Comparison of ENCODE assay signal across 8 cellular contexts in the genomic region with DNA sequence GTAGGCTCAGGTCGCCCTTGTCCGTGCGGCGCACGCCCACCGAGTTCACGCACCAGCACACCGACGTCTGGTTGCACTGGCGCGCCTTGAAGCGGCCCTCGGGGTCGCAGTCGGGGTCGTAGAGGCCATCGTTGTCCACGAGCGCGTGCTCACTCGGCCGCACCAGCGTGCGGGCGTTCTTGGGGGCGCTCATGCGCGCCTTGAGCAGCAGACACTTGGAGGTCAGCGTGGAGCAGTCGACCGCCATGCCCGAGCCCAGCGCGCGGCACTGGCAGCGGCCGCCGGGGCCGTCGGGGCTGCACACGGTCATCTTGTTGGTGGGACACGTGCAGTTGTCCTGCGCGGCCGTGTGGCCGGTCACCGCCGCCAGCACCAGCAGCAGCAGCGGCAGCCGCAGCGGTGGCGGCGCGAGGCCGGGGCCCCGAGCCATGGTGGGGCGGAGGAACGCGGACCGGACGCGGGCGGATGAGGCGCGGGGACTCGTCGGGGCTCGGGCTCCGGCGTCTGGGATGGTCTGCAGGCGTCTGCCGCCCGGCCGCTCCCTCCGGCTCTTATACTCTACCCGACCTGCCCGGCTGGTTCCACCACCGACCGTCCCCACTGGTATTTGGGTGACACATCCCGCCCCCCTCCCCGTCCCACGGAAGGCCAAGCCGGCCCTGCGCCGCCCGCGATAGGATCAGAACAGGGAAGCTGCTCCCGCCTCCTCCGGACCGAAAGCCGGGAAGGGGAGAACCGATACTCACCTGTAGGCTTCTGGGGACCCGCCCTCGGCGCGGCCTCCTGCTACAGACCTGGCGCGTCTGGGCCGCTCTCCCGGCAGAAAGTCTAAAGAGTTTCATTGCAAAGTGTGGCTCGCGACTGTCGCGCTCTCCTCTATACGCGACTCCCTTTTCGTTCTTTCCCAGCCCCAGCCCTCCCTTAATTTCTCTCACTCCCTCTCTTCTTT. TPM values are rescaled to one million over a fixed set of nuclear protein-coding genes. Genes with fewer than 3 reads are reported as not detected.
DNase-seq lines count a peak whose midpoint lies in the region; ATAC-seq, FAIRE-seq and TF ChIP-seq lines count a peak whose summit lies in the region.

A gene with protein sequence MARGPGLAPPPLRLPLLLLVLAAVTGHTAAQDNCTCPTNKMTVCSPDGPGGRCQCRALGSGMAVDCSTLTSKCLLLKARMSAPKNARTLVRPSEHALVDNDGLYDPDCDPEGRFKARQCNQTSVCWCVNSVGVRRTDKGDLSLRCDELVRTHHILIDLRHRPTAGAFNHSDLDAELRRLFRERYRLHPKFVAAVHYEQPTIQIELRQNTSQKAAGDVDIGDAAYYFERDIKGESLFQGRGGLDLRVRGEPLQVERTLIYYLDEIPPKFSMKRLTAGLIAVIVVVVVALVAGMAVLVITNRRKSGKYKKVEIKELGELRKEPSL (minus strand): TSS at position 526 of the 949 bp plus-strand sequence. CDS start 96 bp downstream, at position 430.

- intact Hi-C loops in kidney (cut with DNase I): no loop called here

- peak; percentile 25 for DNase-seq in HuH-7.5 (ENCODE audit: low spot score)
- no peak for DNase-seq in brain microvascular endothelial cell
- DNase-seq in kidney: peak; percentile 97
- DNase-seq in stimulated activated naive CD8-positive, alpha-beta T cell treated with anti-CD3 and anti-CD28 coated beads, Interleukin-15, Interleukin-2, amounts not matched to agents 100 U/mL and 50 U/mL, for 24 hours: peak; percentile 11
- no peak for DNase-seq in LoVo (ENCODE audit: low spot score)
- DNase-seq in NCI-H1092 (lab: John Stamatoyannopoulos, UW): no peak
- DNase-seq in HCEC 1CT: no peak

- no peaks in the 10 kb centered on the region for H3K9me3 ChIP-seq in kidney (ENCODE audit: control insufficient read depth in 1 of 2, low read length in 2 of 2)

- H3K4me1 ChIP-seq in kidney (ENCODE audit: control insufficient read depth in 1 of 2, insufficient read depth in 1 of 2, low read depth in 1 of 2, low read length in 2 of 2): peaks cover 0 to 6% of the 10 kb centered on the region in 2 donors

- in situ Hi-C loops in brain microvascular endothelial cell (cut with HindIII; ENCODE audit: low pct_ligation_motif_present, low sequenced_read_pairs): no loop called here

- no peak for FAIRE-seq in kidney (lab: Jason Lieb, UNC)

- peaks cover 17% of the 10 kb centered on the region for H3K27me3 ChIP-seq in brain microvascular endothelial cell (replicated peaks)

- no peak within 1 kb of the TSS for H3K27ac ChIP-seq in brain microvascular endothelial cell
- peak within 1 kb of the TSS; percentile 90 to 91 for H3K27ac ChIP-seq in kidney (ENCODE audit: low read depth in 2 of 2, low read length in 2 of 2)

- H3K9ac ChIP-seq in kidney (ENCODE audit: low read length in 2 of 2): peak within 1 kb of the TSS; percentile 39 to 47

- TF ChIP-seq CTCF in brain microvascular endothelial cell (IDR thresholded peaks at IDR 0.05; ENCODE audit: low read depth, low read length, missing control alignments): no peak
- no peak for TF ChIP-seq CTCF in kidney (IDR thresholded peaks at IDR 0.05; ENCODE audit: borderline replicate concordance, extremely low read depth, insufficient read depth)

- H3K4me3 ChIP-seq in brain microvascular endothelial cell (ENCODE audit: low read depth, low read length) (peak within 1 kb of the TSS; percentile 46), kidney (ENCODE audit: low read length in 2 of 2) (peak within 1 kb of the TSS; percentile 42 to 52)

- ATAC-seq in stimulated activated naive CD8-positive, alpha-beta T cell treated with anti-CD3 and anti-CD28 coated beads, Interleukin-15, Interleukin-2, amounts not matched to agents 100 U/mL and 50 U/mL, for 24 hours: no peak
- ATAC-seq in GM18498 (IDR thresholded peaks at IDR 0.05; ENCODE audit: unreplicated experiment): no peak

- H3K36me3 ChIP-seq in brain microvascular endothelial cell (replicated peaks) (no peaks in the 10 kb centered on the region), kidney (ENCODE audit: control insufficient read depth in 1 of 2, insufficient read depth in 2 of 2, low read length in 2 of 2) (no peaks in the 10 kb centered on the region)

RNA-seq across cellular contexts. Expression of the gene that starts here (rescaled TPM):
- 502 TPM for total RNA-seq in kidney
- polyA plus RNA-seq in kidney (ENCODE audit: insufficient read depth, low read depth, low replicate concordance): 127 TPM

Comparison
In these comparisons a context has a peak if more than half of its experiments do, and no peak if none do; other contexts are left out.
1. DNase-seq: peak in HuH-7.5 (single experiment), kidney (single experiment) and stimulated activated naive CD8-positive, alpha-beta T cell treated with anti-CD3 and anti-CD28 coated beads, Interleukin-15, Interleukin-2, amounts not matched to agents 100 U/mL and 50 U/mL, for 24 hours (single experiment); none in brain microvascular endothelial cell (single experiment), LoVo (single experiment), NCI-H1092 (single experiment) and HCEC 1CT (single experiment).